In the genomic region with DNA sequence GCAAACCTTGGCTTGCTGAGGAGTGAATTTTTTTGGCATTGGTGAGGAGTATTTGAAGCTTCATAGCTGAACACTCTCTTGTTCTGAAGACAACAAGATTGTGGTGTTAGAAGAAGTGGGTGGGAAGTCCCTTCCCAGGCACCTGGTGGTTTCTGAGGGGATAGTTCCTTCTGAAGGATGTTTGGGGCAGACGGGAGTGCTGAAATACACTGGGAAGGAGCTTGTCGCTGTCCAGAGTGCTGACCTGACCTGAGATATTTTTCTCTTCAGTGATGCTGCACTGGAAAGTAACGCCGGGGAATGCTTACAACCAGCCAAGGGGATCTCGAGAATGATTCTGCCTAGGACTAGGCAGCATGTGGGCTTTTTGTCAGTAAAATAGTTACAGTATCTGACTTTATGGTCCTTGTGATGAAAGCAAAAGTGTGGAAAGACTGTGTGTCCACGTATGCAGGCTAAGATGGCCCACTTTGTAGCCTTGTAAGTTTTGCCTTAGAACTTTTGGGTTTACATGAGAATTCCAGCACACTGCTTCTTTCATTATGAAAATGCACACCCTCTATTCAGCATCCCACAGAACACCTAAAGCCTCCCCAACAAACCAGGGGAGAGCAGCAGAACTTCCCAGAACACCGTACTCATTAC, we compare ENCODE assay signal across 9 cellular contexts. TPM values are rescaled to one million over a fixed set of nuclear protein-coding genes. Genes with fewer than 3 reads are reported as not detected.
DNase-seq lines count a peak whose midpoint lies in the region; ATAC-seq and TF ChIP-seq lines count a peak whose summit lies in the region.
"Had no signal": no experiment of that assay in that cellular context is flagged by ENCODE, and none has a peak within 500 bp of the region (broad histone marks: within the 10 kb centered on the region; RNA-seq: fewer than 3 reads in every experiment).

No MANE protein-coding gene starts in this region.

- CTCF ChIA-PET in activated CD8-positive, alpha-beta T cell treated with anti-CD3 and anti-CD28 coated beads, Interleukin-2, amount 10 ng/mL, durations not matched to agents 7 days and 5 days (lab: Charles Lee), result interaction anchor here (1.0 kb wide), 2 partner anchors 46 to 74 kb away, joined by 3 to 4 read pairs; no protein-coding TSS in a partner anchor

- no peaks in the 10 kb centered on the region for H3K36me3 ChIP-seq in upper lobe of right lung

- H3K9me3 Mint-ChIP-seq in activated CD8-positive, alpha-beta T cell treated with anti-CD3 and anti-CD28 coated beads, Interleukin-2, amount 10 ng/mL, durations not matched to agents 7 days and 5 days (ENCODE audit: insufficient read depth), result no peaks in the 10 kb centered on the region
- H3K9me3 Mint-ChIP-seq: activated B cell treated with CpG ODN at 0.5 μM for 24 hours had no signal

- no peak overlapping the region for H3K4me3 Mint-ChIP-seq in activated CD8-positive, alpha-beta T cell treated with anti-CD3 and anti-CD28 coated beads, Interleukin-2, amount 10 ng/mL, durations not matched to agents 7 days and 5 days
- H3K4me3 Mint-ChIP-seq: activated B cell treated with CpG ODN at 0.5 μM for 24 hours had no signal

- no peaks in the 10 kb centered on the region for H3K36me3 Mint-ChIP-seq in activated CD8-positive, alpha-beta T cell treated with anti-CD3 and anti-CD28 coated beads, Interleukin-2, amount 10 ng/mL, durations not matched to agents 7 days and 5 days (ENCODE audit: low read depth)

- H3K27ac ChIP-seq in upper lobe of right lung, result no peak overlapping the region

- H3K4me3 ChIP-seq in upper lobe of right lung, result no peak overlapping the region

- ATAC-seq in activated CD8-positive, alpha-beta T cell treated with anti-CD3 and anti-CD28 coated beads, Interleukin-2, amount 10 ng/mL, durations not matched to agents 7 days and 5 days, result no peak
- ATAC-seq in upper lobe of right lung (peak; percentile 55), GM18511 (IDR thresholded peaks at IDR 0.05; ENCODE audit: unreplicated experiment) (no peak), HG03135 (IDR thresholded peaks at IDR 0.05; ENCODE audit: unreplicated experiment) (no peak)

- POLR2A ChIA-PET in activated CD8-positive, alpha-beta T cell treated with anti-CD3 and anti-CD28 coated beads, Interleukin-2, amount 10 ng/mL, durations not matched to agents 7 days and 5 days (lab: Charles Lee), result no interaction called here

- no peaks in the 10 kb centered on the region for H3K4me1 Mint-ChIP-seq in activated CD8-positive, alpha-beta T cell treated with anti-CD3 and anti-CD28 coated beads, Interleukin-2, amount 10 ng/mL, durations not matched to agents 7 days and 5 days (ENCODE audit: low read depth)

- TF ChIP-seq CTCF in upper lobe of right lung (IDR thresholded peaks at IDR 0.05), result no peak

- no peaks in the 10 kb centered on the region for H3K9me3 ChIP-seq in upper lobe of right lung

- intact Hi-C loops in upper lobe of right lung (cut with DNase I), result no loop called here

- in situ Hi-C loops in ACHN (cut with HindIII; ENCODE audit: low pct_ligation_motif_present, low pct_unique_long_range_greater_than_20kb, low sequenced_read_pairs), result no loop called here

- DNase-seq in ACHN (peak; percentile 77), HPDE6-E6E7 (ENCODE audit: extremely low spot score) (peak; percentile 53), hippocampal formation (lab: John Stamatoyannopoulos, UW) (peak; percentile 20 to 31), upper lobe of right lung (no peak), GF-D8 (lab: John Stamatoyannopoulos, UW) (no peak)
- peak; percentile 47 for DNase-seq in activated CD8-positive, alpha-beta T cell treated with anti-CD3 and anti-CD28 coated beads, Interleukin-2, amount 10 ng/mL, durations not matched to agents 7 days and 5 days
- DNase-seq: activated B cell treated with CpG ODN at 0.5 μM for 24 hours had no signal

- peaks cover 12% of the 10 kb centered on the region for H3K27me3 Mint-ChIP-seq in activated CD8-positive, alpha-beta T cell treated with anti-CD3 and anti-CD28 coated beads, Interleukin-2, amount 10 ng/mL, durations not matched to agents 7 days and 5 days (ENCODE audit: low read depth)

- no peaks in the 10 kb centered on the region for H3K27me3 ChIP-seq in upper lobe of right lung

- H3K27ac Mint-ChIP-seq in activated CD8-positive, alpha-beta T cell treated with anti-CD3 and anti-CD28 coated beads, Interleukin-2, amount 10 ng/mL, durations not matched to agents 7 days and 5 days, result no peak overlapping the region
- H3K27ac Mint-ChIP-seq: activated B cell treated with CpG ODN at 0.5 μM for 24 hours had no signal

- H3K4me1 ChIP-seq in upper lobe of right lung, result no peaks in the 10 kb centered on the region

RNA-seq across cellular contexts. Expression of a gene that starts 33.1 kb away (rescaled TPM):
- total RNA-seq in activated CD8-positive, alpha-beta T cell treated with anti-CD3 and anti-CD28 coated beads, Interleukin-2, amount 10 ng/mL, durations not matched to agents 7 days and 5 days, result under 1 TPM in 1 of 2 experiments, not detected in 1; 0.32 TPM
- total RNA-seq in upper lobe of right lung, result 24.1 TPM

Comparison
In these comparisons a context has a peak if more than half of its experiments do, and no peak if none do; other contexts are left out.
1. DNase-seq: peak in ACHN (single experiment), HPDE6-E6E7 (single experiment), activated CD8-positive, alpha-beta T cell treated with anti-CD3 and anti-CD28 coated beads, Interleukin-2, amount 10 ng/mL, durations not matched to agents 7 days and 5 days (single experiment) and hippocampal formation (2 of 2); none in upper lobe of right lung (single experiment) and GF-D8 (single experiment).
2. RNA of a gene that starts 33.1 kb away (total RNA-seq): 24.1 TPM in upper lobe of right lung (single experiment); 0.32 TPM in activated CD8-positive, alpha-beta T cell treated with anti-CD3 and anti-CD28 coated beads, Interleukin-2, amount 10 ng/mL, durations not matched to agents 7 days and 5 days; every median in the first group is over 10 times any median in the second.